In the genomic region with DNA sequence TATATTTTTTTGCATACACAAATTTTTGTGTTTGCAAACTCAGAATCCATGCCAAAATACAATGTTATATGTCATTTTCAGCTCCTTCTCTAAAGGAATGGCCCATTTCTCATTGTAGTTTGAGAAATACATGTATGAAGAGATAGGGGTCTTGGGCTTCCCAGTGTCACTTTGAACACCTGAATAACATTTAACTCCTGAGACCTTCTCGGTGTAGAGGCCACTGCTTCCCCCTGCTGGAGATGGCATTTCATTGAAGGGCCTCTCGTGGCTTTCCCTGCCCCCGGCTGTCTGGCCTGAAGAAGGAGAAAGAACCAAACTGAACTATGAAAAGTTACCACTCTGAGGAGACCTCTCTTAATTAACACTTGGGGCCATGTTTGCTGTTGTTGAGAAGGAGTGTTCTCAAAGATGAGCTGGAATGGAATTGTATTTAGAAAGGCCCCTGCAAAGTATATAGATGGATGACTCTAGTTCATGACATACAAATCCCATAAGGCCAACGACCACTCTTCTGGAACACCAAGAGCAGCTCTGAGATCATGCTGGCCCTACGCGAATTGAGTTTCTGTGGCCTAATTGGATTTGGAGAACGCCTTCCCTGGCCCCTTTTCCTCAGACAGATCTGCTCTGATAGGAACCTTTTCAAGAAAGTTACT, we compare ENCODE assay signal across 8 cellular contexts. TPM values are rescaled to one million over a fixed set of nuclear protein-coding genes. Genes with fewer than 3 reads are reported as not detected.
DNase-seq lines count a peak whose midpoint lies in the region; ATAC-seq and TF ChIP-seq lines count a peak whose summit lies in the region.

No MANE protein-coding gene starts in this region.

- no peaks in the 10 kb centered on the region for H3K27me3 Mint-ChIP-seq in activated T-cell treated with anti-CD3 and anti-CD28 coated beads, Interleukin-2, amount 50 U/mL, for 4 hours (ENCODE audit: low read depth)
- H3K27me3 Mint-ChIP-seq in stimulated activated memory B cell treated with anti-CD40 and anti-IgM and Interleukin-4, amounts not matched to agents 10 μg/mL and 1 μg/mL and 100 μg/mL, for 72 hours, result no peaks in the 10 kb centered on the region

- no peak overlapping the region for H3K27ac Mint-ChIP-seq in stimulated activated memory B cell treated with anti-CD40 and anti-IgM and Interleukin-4, amounts not matched to agents 10 μg/mL and 1 μg/mL and 100 μg/mL, for 72 hours

- peak; percentile 83 for TF ChIP-seq CTCF in C4-2B (conservative IDR thresholded peaks at IDR 0.05)

- peak; percentile 57 for ATAC-seq in GM21529 (IDR thresholded peaks at IDR 0.05; ENCODE audit: unreplicated experiment)
- peak; percentile 60 to 69 for ATAC-seq in activated T-cell treated with anti-CD3 and anti-CD28 coated beads, Interleukin-2, amount 50 U/mL, for 4 hours
- no peak for ATAC-seq in HG03095 (IDR thresholded peaks at IDR 0.05; ENCODE audit: unreplicated experiment)
- ATAC-seq in stimulated activated memory B cell treated with anti-CD40 and anti-IgM and Interleukin-4, amounts not matched to agents 10 μg/mL and 1 μg/mL and 100 μg/mL, for 72 hours, result no peak

- peak; percentile 80 for DNase-seq in NCI-H82 (lab: John Stamatoyannopoulos, UW)
- peak; percentile 53 for DNase-seq in activated T-cell treated with anti-CD3 and anti-CD28 coated beads, Interleukin-2, amount 50 U/mL, for 4 hours
- DNase-seq in foreskin melanocyte, result peak; percentile 28
- DNase-seq in renal cortical epithelial cell (ENCODE audit: low read depth), result peak; percentile 51

- no peak overlapping the region for H3K27ac ChIP-seq in C4-2B

- H3K4me3 Mint-ChIP-seq in activated T-cell treated with anti-CD3 and anti-CD28 coated beads, Interleukin-2, amount 50 U/mL, for 4 hours, result no peak overlapping the region
- H3K4me3 Mint-ChIP-seq in stimulated activated memory B cell treated with anti-CD40 and anti-IgM and Interleukin-4, amounts not matched to agents 10 μg/mL and 1 μg/mL and 100 μg/mL, for 72 hours, result no peak overlapping the region

- peaks cover 34% of the 10 kb centered on the region for H3K36me3 Mint-ChIP-seq in activated T-cell treated with anti-CD3 and anti-CD28 coated beads, Interleukin-2, amount 50 U/mL, for 4 hours (ENCODE audit: insufficient read depth)
- peaks cover 59% of the 10 kb centered on the region for H3K36me3 Mint-ChIP-seq in stimulated activated memory B cell treated with anti-CD40 and anti-IgM and Interleukin-4, amounts not matched to agents 10 μg/mL and 1 μg/mL and 100 μg/mL, for 72 hours

- no peaks in the 10 kb centered on the region for H3K9me3 Mint-ChIP-seq in activated T-cell treated with anti-CD3 and anti-CD28 coated beads, Interleukin-2, amount 50 U/mL, for 4 hours
- H3K9me3 Mint-ChIP-seq in stimulated activated memory B cell treated with anti-CD40 and anti-IgM and Interleukin-4, amounts not matched to agents 10 μg/mL and 1 μg/mL and 100 μg/mL, for 72 hours, result no peaks in the 10 kb centered on the region

- no peaks in the 10 kb centered on the region for H3K4me1 Mint-ChIP-seq in activated T-cell treated with anti-CD3 and anti-CD28 coated beads, Interleukin-2, amount 50 U/mL, for 4 hours (ENCODE audit: low read depth)
- peaks cover 40% of the 10 kb centered on the region for H3K4me1 Mint-ChIP-seq in stimulated activated memory B cell treated with anti-CD40 and anti-IgM and Interleukin-4, amounts not matched to agents 10 μg/mL and 1 μg/mL and 100 μg/mL, for 72 hours

RNA-seq across cellular contexts. Expression of gene VAPB, which starts 58.8 kb away (rescaled TPM):
- 10 to 100 TPM; 34.8 to 39.1 (median 35.9) TPM for total RNA-seq in activated T-cell treated with anti-CD3 and anti-CD28 coated beads, Interleukin-2, amount 50 U/mL, for 4 hours
- total RNA-seq in renal cortical epithelial cell, result 17.9 and 56.6 TPM in 2 replicates

Comparison
In these comparisons a context has a peak if more than half of its experiments do, and no peak if none do; other contexts are left out.
1. ATAC-seq: peak in GM21529 (single experiment) and activated T-cell treated with anti-CD3 and anti-CD28 coated beads, Interleukin-2, amount 50 U/mL, for 4 hours (2 of 2); none in HG03095 (single experiment) and stimulated activated memory B cell treated with anti-CD40 and anti-IgM and Interleukin-4, amounts not matched to agents 10 μg/mL and 1 μg/mL and 100 μg/mL, for 72 hours (single experiment).
2. DNase-seq: peak in every context shown above with its lines; median percentile 80 in NCI-H82; 53 in activated T-cell treated with anti-CD3 and anti-CD28 coated beads, Interleukin-2, amount 50 U/mL, for 4 hours; 51 in renal cortical epithelial cell; 28 in foreskin melanocyte.